23 cellular contexts compared by ENCODE assay signal in the genomic region with DNA sequence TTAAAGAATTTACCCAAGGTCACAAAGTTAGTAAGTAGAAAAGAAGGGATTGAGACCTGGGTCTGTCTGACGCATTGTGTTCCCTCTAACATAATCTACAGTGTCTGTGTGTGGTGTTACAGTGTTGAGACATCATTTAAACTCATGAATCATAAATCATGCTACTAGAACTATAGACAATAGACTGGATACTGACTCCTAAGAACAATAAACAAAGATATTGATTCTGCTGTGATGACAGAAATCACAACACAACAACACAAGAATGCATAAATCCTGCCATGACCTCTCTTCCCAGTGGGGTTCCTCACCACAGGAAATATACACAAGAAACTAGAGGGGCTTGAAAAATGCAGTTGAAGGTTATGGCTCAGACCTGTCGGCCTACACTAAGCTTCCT. TPM values are rescaled to one million over a fixed set of nuclear protein-coding genes. Genes with fewer than 3 reads are reported as not detected.
DNase-seq lines count a peak whose midpoint lies in the region; ATAC-seq, FAIRE-seq and TF ChIP-seq lines count a peak whose summit lies in the region.
"Had no signal": no experiment of that assay in that cellular context is flagged by ENCODE, and none has a peak within 500 bp of the region (broad histone marks: within the 10 kb centered on the region; RNA-seq: fewer than 3 reads in every experiment).

No MANE protein-coding gene starts in this region.

- WGBS in K562 (ENCODE audit: insufficient coverage, low coverage, missing lambda C conversion rate) = 31% methylated on average over 2 of the region's 2 CpGs

- H3K4me2 ChIP-seq in K562 (ENCODE audit: insufficient read depth, low read length) = peak overlapping the region; percentile 47; the same call in 1 of the 2 replicates
- H3K4me2 ChIP-seq: BLaER1, GM23338 had no signal

- H4K20me1 ChIP-seq in K562 (replicated peaks; ENCODE audit: control insufficient read depth, insufficient read depth, low read length) = no peaks in the 10 kb centered on the region
- H4K20me1 ChIP-seq: BLaER1 had no signal

- H3K9ac ChIP-seq in K562 (ENCODE audit: insufficient read depth in 1 of 2, low read depth in 2 of 2, low read length in 2 of 2) = 0 out of 4 replicates have a peak overlapping the region, but pooled peaks of 1 of the 2 experiments have one; percentile 21
- H3K9ac ChIP-seq: BLaER1 had no signal

- H2AFZ ChIP-seq in K562 (ENCODE audit: low read depth, low read length) = peak overlapping the region; percentile 95
- H2AFZ ChIP-seq: GM23338 had no signal

- H3K27me3 ChIP-seq in K562 (ENCODE audit: control insufficient read depth in 2 of 2, insufficient read depth in 2 of 2, low read length in 2 of 2) = no peaks in the 10 kb centered on the region
- H3K27me3 ChIP-seq: BLaER1 had no signal

- H3K79me2 ChIP-seq in K562 (ENCODE audit: control insufficient read depth, insufficient read depth, low read length) = no peaks in the 10 kb centered on the region

- POLR2A ChIA-PET in HEK293T (lab: Yijun Ruan, JAX) (interaction anchor here (1.0 to 1.5 kb wide), 2 partner anchors 68 to 244 kb away, joined by 3 read pairs; partner anchors contain the start of gene EIF3J), K562 (lab: Yijun Ruan, JAX) (interaction anchor here (0.5 to 2.2 kb wide), 7 partner anchors 9 to 222 kb away, joined by 3 to 8 read pairs (median 4); partner anchors contain the start of gene SPG11)

- in situ Hi-C loops in K562 (cut with MboI) = no loop called here

- FAIRE-seq in K562 (lab: Jason Lieb, UNC) = no peak
- FAIRE-seq: GM12891, GM18507, RCC 7860 had no signal

- TF ChIP-seq RAD21 in K562 (CRISPR knock-in tag; conservative IDR thresholded peaks at IDR 0.05 in 1 of 2, IDR thresholded peaks at IDR 0.05 in 1 of 2) = no peak

- H3K27ac ChIP-seq in K562 (ENCODE audit: extremely low read depth, low read depth, low read length) = peak overlapping the region; percentile 61; the same call in 2 of the 3 replicates
- H3K27ac ChIP-seq: BLaER1, HL-60 had no signal

- H3K4me1 ChIP-seq in K562 (replicated peaks in 1 of 2; ENCODE audit: control insufficient read depth in 2 of 2, insufficient read depth in 2 of 2, low read length in 2 of 2) = peaks cover 2 to 26% of the 10 kb centered on the region in 2 experiments; a peak in 4 of 5 replicates

- no peak for TF ChIP-seq EP300 in K562 (IDR thresholded peaks at IDR 0.05; ENCODE audit: low read length)

- no peaks in the 10 kb centered on the region for H3K9me1 ChIP-seq in K562 (ENCODE audit: control insufficient read depth, insufficient read depth, low read length)

- no peak for TF ChIP-seq CTCF in K562 (IDR thresholded peaks at IDR 0.05 in 2 of 3, conservative IDR thresholded peaks at IDR 0.05 in 1 of 3; ENCODE audit: insufficient read depth in 2 of 3, low read depth in 1 of 3, low read length in 3 of 3)

- H3K4me3 ChIP-seq in K562 = no peak overlapping the region
- H3K4me3 ChIP-seq: BLaER1, GM23338 had no signal

- ATAC-seq in K562 = no peak; the same call in 2 of the 3 replicates
- no peak for ATAC-seq in left colon
- ATAC-seq: GM23338, HCT116 had no signal

- no peaks in the 10 kb centered on the region for H3K36me3 ChIP-seq in K562 (ENCODE audit: control insufficient read depth, insufficient read depth, low read length)
- H3K36me3 ChIP-seq: BLaER1 had no signal

- intact Hi-C loops in K562 (cut with micrococcal nuclease) (loop anchor here (1.0 kb wide), 1 partner anchor 202 kb away; no protein-coding TSS in a partner anchor), left colon (cut with DNase I, micrococcal nuclease) (no loop called here)

- CTCF ChIA-PET in HEK293T (lab: Yijun Ruan, JAX) (no interaction called here), K562 (lab: Yijun Ruan, JAX; ENCODE audit: low intra/inter-chr PET ratio) (no interaction called here)

- DNase-seq in HEK293T (ENCODE audit: extremely low spot score) = no peak
- DNase-seq in K562 (ENCODE audit: extremely low read depth in 1 of 4, low spot score in 3 of 4) = no peak
- peak; percentile 48 for DNase-seq in foreskin melanocyte
- DNase-seq in H4 (ENCODE audit: low spot score) = no peak
- no peak for DNase-seq in NCI-H510A treated with DMSO at 0.1 percent for 48 hours (lab: John Stamatoyannopoulos, UW)
- DNase-seq in left colon = no peak
- no peak for DNase-seq in AML-193 (lab: John Stamatoyannopoulos, UW)
- DNase-seq: CD4-positive, alpha-beta T cell; COR-L47; DND-41; KG1; NCI-H1092 treated with DMSO at 0.1 percent for 48 hours; NCI-H2029 treated with DMSO at 0.1 percent for 48 hours; NCI-H226; NCI-H524; NCI-H774 had no signal

- no peak for TF ChIP-seq POLR2A in K562 (conservative IDR thresholded peaks at IDR 0.05)

- BruUV-seq in K562 (replicated peaks; lab: Mats Ljungman, UMichigan) = no TSS peak

- H3K9me3 ChIP-seq in K562 (replicated peaks; ENCODE audit: control insufficient read depth, insufficient read depth, low read depth, low read length) = no peaks in the 10 kb centered on the region

TF ChIP-seq in HEK293T, 16 proteins besides CTCF, POLR2A, EP300 and RAD21:
- no peak for TF ChIP-seq HDGF (IDR thresholded peaks at IDR 0.05; ENCODE audit: borderline replicate concordance)
- peak; percentile 45; the same call in 1 of the 2 replicates for TF ChIP-seq CTBP1 (IDR thresholded peaks at IDR 0.05; ENCODE audit: borderline replicate concordance)
- TF ChIP-seq PKNOX1 (IDR thresholded peaks at IDR 0.05) = peak; percentile 82
- no peak for TF ChIP-seq FOXK2 (IDR thresholded peaks at IDR 0.05)

TF ChIP-seq in K562, 482 proteins besides CTCF, POLR2A, EP300 and RAD21:
- TF ChIP-seq POLR2B (IDR thresholded peaks at IDR 0.05; ENCODE audit: low read depth, partially characterized antibody) (no peak), FOXJ2 (tag; IDR thresholded peaks at IDR 0.05) (peak; percentile 17; the same call in 1 of the 2 replicates), PKNOX1 (IDR thresholded peaks at IDR 0.05) (peak; percentile 54; the same call in 1 of the 2 replicates), KDM1A (IDR thresholded peaks at IDR 0.05) (peak; percentile 21 to 53; a peak in 2 of 4 replicates), GABPB1 (CRISPR knock-in tag; IDR thresholded peaks at IDR 0.05) (no peak), MEIS2 (IDR thresholded peaks at IDR 0.05; ENCODE audit: partially characterized antibody) (peak; percentile 75), ARID1B (IDR thresholded peaks at IDR 0.05) (no peak), PBX2 (CRISPR knock-in tag; IDR thresholded peaks at IDR 0.05; ENCODE audit: low read depth) (no peak), PBX2 (tag; conservative IDR thresholded peaks at IDR 0.05; ENCODE audit: low read depth) (peak; percentile 71), ZFP1 (CRISPR knock-in tag; IDR thresholded peaks at IDR 0.05) (no peak), ZNF668 (CRISPR knock-in tag; IDR thresholded peaks at IDR 0.05) (no peak)

RNA-seq across cellular contexts. Expression of gene TRIM69, which starts 44.3 kb away (rescaled TPM):
- total RNA-seq in K562 (2011; cell fraction: chromatin; rRNA removed; ENCODE audit: low replicate concordance) = 0.93 and 2.2 TPM in 2 replicates
- 1.0 and 1.1 TPM in 2 replicates for total RNA-seq in K562 (2011; cell fraction: nucleolus; rRNA removed)
- total RNA-seq in K562 (2011; cell fraction: nucleoplasm; rRNA removed) = 1.0 and 1.8 TPM in 2 replicates
- 1.5 and 1.8 TPM in 2 replicates for total RNA-seq in K562 (2014; rRNA removed)
- total RNA-seq in K562 (2014; rRNA removed; fragmentation: Illumina TruSeq; extraction: Trizol) = 2.2 and 2.6 TPM in 2 replicates
- 4.0 and 4.3 TPM in 2 replicates for total RNA-seq in K562 (2015; rRNA removed; fragmentation: Illumina TruSeq; extraction: Trizol)
- total RNA-seq in K562 (2021) = 3.2 and 4.1 TPM in 2 replicates
- 3.3 and 4.1 TPM in 2 replicates for polyA plus RNA-seq in K562 (2011; rRNA removed)
- 1.2 and 2.3 TPM in 2 replicates for polyA plus RNA-seq in K562 (2011; cell fraction: cytosol; rRNA removed)
- polyA plus RNA-seq in K562 (2011; cell fraction: nucleus; rRNA removed) = 1.7 and 2.2 TPM in 2 replicates
- 4.2 and 5.9 TPM in 2 replicates for polyA plus RNA-seq in K562 (2012)
- 2.6 and 3.8 TPM in 2 replicates for polyA plus RNA-seq in K562 (2014; fragmentation: Illumina TruSeq; extraction: Trizol)
- polyA plus RNA-seq in K562 (2014; fragmentation: Nextera tagmentation; extraction: Ambion mirVana) = 1 to 10 TPM; 1.0 to 1.6 TPM
- polyA plus RNA-seq in K562 (2014; rRNA removed) = 2.0 and 2.3 TPM in 2 replicates
- polyA minus RNA-seq in K562 (2011; rRNA and poly(A)+ RNA removed) = 3.5 and 4.3 TPM in 2 replicates
- 0.95 and 1.7 TPM in 2 replicates for polyA minus RNA-seq in K562 (2011; cell fraction: cytosol; rRNA and poly(A)+ RNA removed)
- 0.67 and 1.9 TPM in 2 replicates for polyA minus RNA-seq in K562 (2011; cell fraction: nucleus; rRNA and poly(A)+ RNA removed)
- total RNA-seq in H4 (2014; rRNA removed; shearing (Covaris generic)) = 21.0 and 24.7 TPM in 2 replicates
- 10 to 100 TPM; 15.7 to 16.4 TPM for total RNA-seq in left colon
